9 cellular contexts compared by ENCODE assay signal in genomic region chr3:56131976-56132590, GRCh38.
DNase-seq lines count a peak whose midpoint lies in the region; ATAC-seq, FAIRE-seq and TF ChIP-seq lines count a peak whose summit lies in the region.
"Had no signal": no experiment of that assay in that cellular context is flagged by ENCODE, and none has a peak within 500 bp of the region (broad histone marks: within the 10 kb centered on the region; RNA-seq: fewer than 3 reads in every experiment).

No MANE protein-coding gene starts in this region.

- peaks cover 7% of the 10 kb centered on the region for H3K27me3 Mint-ChIP-seq in activated CD4-positive, alpha-beta T cell treated with anti-CD3 and anti-CD28 coated beads, Interleukin-2, amount 10 ng/mL, durations not matched to agents 24 days and 14 days

- H3K36me3 ChIP-seq in smooth muscle cell (ENCODE audit: low read depth): no peaks in the 10 kb centered on the region

- H3K4me2 ChIP-seq in smooth muscle cell: peak overlapping the region; percentile 52

- 30% methylated on average over 3 of the region's 3 CpGs for WGBS in smooth muscle cell (ENCODE audit: low lambda C conversion rate)

- no peak overlapping the region for H3K9ac ChIP-seq in smooth muscle cell (ENCODE audit: low read depth)

- no peaks in the 10 kb centered on the region for H3K79me2 ChIP-seq in smooth muscle cell (ENCODE audit: low read depth)

- intact Hi-C loops in activated CD4-positive, alpha-beta T cell treated with anti-CD3 and anti-CD28 coated beads, Interleukin-2, amount 10 ng/mL, durations not matched to agents 24 days and 14 days (cut with micrococcal nuclease): loop anchor here (5.0 kb wide), 1 partner anchor 160 kb away; no protein-coding TSS in a partner anchor

- FAIRE-seq in D721Med (lab: Jason Lieb, UNC): no peak

- no peak for DNase-seq in activated CD4-positive, alpha-beta T cell treated with anti-CD3 and anti-CD28 coated beads, Interleukin-2, amount 10 ng/mL, durations not matched to agents 24 days and 14 days
- no peak for DNase-seq in activated CD4-positive, alpha-beta T cell treated with anti-CD3 and anti-CD28 coated beads for 4 hours
- peak; percentile 84 for DNase-seq in RKO (ENCODE audit: low spot score)
- DNase-seq in fibroblast of pulmonary artery (ENCODE audit: low read depth): peak; percentile 92
- no peak for DNase-seq in smooth muscle cell (lab: John Stamatoyannopoulos, UW; ENCODE audit: unreplicated experiment)
- no peak for DNase-seq in D721Med (ENCODE audit: insufficient read length, low spot score)
- no peak for DNase-seq in GM20000 (ENCODE audit: low spot score)

- H3K4me1 Mint-ChIP-seq in activated CD4-positive, alpha-beta T cell treated with anti-CD3 and anti-CD28 coated beads, Interleukin-2, amount 10 ng/mL, durations not matched to agents 24 days and 14 days: peaks cover 4% of the 10 kb centered on the region

- H3K9me3 Mint-ChIP-seq in activated CD4-positive, alpha-beta T cell treated with anti-CD3 and anti-CD28 coated beads, Interleukin-2, amount 10 ng/mL, durations not matched to agents 24 days and 14 days: no peaks in the 10 kb centered on the region

- ATAC-seq in GM21423 (IDR thresholded peaks at IDR 0.05; ENCODE audit: unreplicated experiment): no peak

- peaks cover 8% of the 10 kb centered on the region for H3K4me1 ChIP-seq in smooth muscle cell (ENCODE audit: low read depth)

- TF ChIP-seq CTCF in fibroblast of pulmonary artery (IDR thresholded peaks at IDR 0.05; ENCODE audit: low read length, missing control alignments) (no peak), smooth muscle cell (IDR thresholded peaks at IDR 0.05; ENCODE audit: borderline replicate concordance, insufficient read depth, poor library complexity, severe bottlenecking) (no peak), D721Med (IDR thresholded peaks at IDR 0.05; ENCODE audit: insufficient read depth, missing control alignments) (no peak), GM20000 (IDR thresholded peaks at IDR 0.05; ENCODE audit: extremely low read depth, missing control alignments) (no peak)

- no peaks in the 10 kb centered on the region for H4K20me1 ChIP-seq in smooth muscle cell (ENCODE audit: low read depth)

- no peaks in the 10 kb centered on the region for H3K36me3 Mint-ChIP-seq in activated CD4-positive, alpha-beta T cell treated with anti-CD3 and anti-CD28 coated beads, Interleukin-2, amount 10 ng/mL, durations not matched to agents 24 days and 14 days (ENCODE audit: low read depth)

- no peaks in the 10 kb centered on the region for H3K27me3 ChIP-seq in smooth muscle cell (ENCODE audit: low read depth)

- no peak overlapping the region for H3K4me3 Mint-ChIP-seq in activated CD4-positive, alpha-beta T cell treated with anti-CD3 and anti-CD28 coated beads, Interleukin-2, amount 10 ng/mL, durations not matched to agents 24 days and 14 days

- H3K4me3 ChIP-seq in fibroblast of pulmonary artery (replicated peaks; ENCODE audit: low read depth, low read length) (no peak overlapping the region), smooth muscle cell (no peak overlapping the region)

- H3K9me3 ChIP-seq in smooth muscle cell (replicated peaks; ENCODE audit: low read depth): no peaks in the 10 kb centered on the region

- H2AFZ ChIP-seq in smooth muscle cell (ENCODE audit: low read depth): no peak overlapping the region

- no peaks in the 10 kb centered on the region for H3F3A ChIP-seq in smooth muscle cell (ENCODE audit: low read depth)

- H3K27ac ChIP-seq in smooth muscle cell (ENCODE audit: low read depth): peak overlapping the region; percentile 66
- H3K27ac ChIP-seq: C4-2B had no signal

- H3K27ac Mint-ChIP-seq in activated CD4-positive, alpha-beta T cell treated with anti-CD3 and anti-CD28 coated beads, Interleukin-2, amount 10 ng/mL, durations not matched to agents 24 days and 14 days: peak overlapping the region; percentile 52

Comparison
In these comparisons a context has a peak if more than half of its experiments do, and no peak if none do; other contexts are left out.
1. DNase-seq: peak in RKO (single experiment) and fibroblast of pulmonary artery (single experiment); none in activated CD4-positive, alpha-beta T cell treated with anti-CD3 and anti-CD28 coated beads, Interleukin-2, amount 10 ng/mL, durations not matched to agents 24 days and 14 days (single experiment), activated CD4-positive, alpha-beta T cell treated with anti-CD3 and anti-CD28 coated beads for 4 hours (0 of 2), smooth muscle cell (single experiment), D721Med (single experiment) and GM20000 (single experiment).